In genomic region chr7:129875745-129876411, GRCh38 we compare ENCODE assay signal across 1 cellular context.
TF ChIP-seq lines count a peak whose summit lies in the region.

No MANE protein-coding gene starts in this region.

TF ChIP-seq in K562, 482 proteins besides CTCF, POLR2A, EP300 and RAD21 (continued from another document and continues in another):
- TF ChIP-seq HMBOX1 (IDR thresholded peaks at IDR 0.05) = peak; percentile 95
- peak; percentile 90 for TF ChIP-seq CHAMP1 (IDR thresholded peaks at IDR 0.05)
- no peak for TF ChIP-seq KLF10 (CRISPR knock-in tag; IDR thresholded peaks at IDR 0.05)
- peak in 1 of 3 experiments; percentile 30; a peak in 1 of 6 replicates for TF ChIP-seq ZBTB11 (CRISPR knock-in tag; IDR thresholded peaks at IDR 0.05)
- peak; percentile 49; the same call in 1 of the 2 replicates for TF ChIP-seq HDAC2 (IDR thresholded peaks at IDR 0.05)
- peak; percentile 43 for TF ChIP-seq ETV1 (tag; conservative IDR thresholded peaks at IDR 0.05; ENCODE audit: low read depth)
- TF ChIP-seq PRDM10 (IDR thresholded peaks at IDR 0.05; ENCODE audit: partially characterized antibody) = peak; percentile 18
- TF ChIP-seq MEF2A (IDR thresholded peaks at IDR 0.05; ENCODE audit: control insufficient read depth, low read depth, low read length) = 0 out of 2 replicates have a peak, but pooled peaks have one; percentile 54
- TF ChIP-seq SMARCE1 (IDR thresholded peaks at IDR 0.05) = peak; percentile 68
- 0 out of 2 replicates have a peak, but pooled peaks have one; percentile 16 for TF ChIP-seq HIVEP1 (CRISPR knock-in tag; IDR thresholded peaks at IDR 0.05)
- no peak for TF ChIP-seq POLR2H (tag; IDR thresholded peaks at IDR 0.05; ENCODE audit: low read depth)
- TF ChIP-seq HMGN3 (IDR thresholded peaks at IDR 0.05; ENCODE audit: borderline replicate concordance, extremely low read depth, insufficient read length, low read depth, low read length) = no peak
- TF ChIP-seq SRSF1 (IDR thresholded peaks at IDR 0.05; ENCODE audit: low read depth, low read length) = no peak
- TF ChIP-seq TEAD4 (IDR thresholded peaks at IDR 0.05; ENCODE audit: low read length) = peak; percentile 44; the same call in 1 of the 2 replicates
- no peak for TF ChIP-seq TEAD4 (CRISPR knock-in tag; IDR thresholded peaks at IDR 0.05; ENCODE audit: borderline replicate concordance)
- TF ChIP-seq ETV5 (CRISPR knock-in tag; IDR thresholded peaks at IDR 0.05; ENCODE audit: low read depth) = 0 out of 2 replicates have a peak, but pooled peaks have one; percentile 15
- no peak for TF ChIP-seq RFX7 (CRISPR knock-in tag; IDR thresholded peaks at IDR 0.05)
- peak; percentile 39; the same call in 1 of the 2 replicates for TF ChIP-seq IFI16 (CRISPR knock-in tag; IDR thresholded peaks at IDR 0.05)
- no peak for TF ChIP-seq KAT8 (IDR thresholded peaks at IDR 0.05; ENCODE audit: low read depth)
- TF ChIP-seq ZNF77 (CRISPR knock-in tag; IDR thresholded peaks at IDR 0.05) = no peak
- TF ChIP-seq ATF4 (CRISPR knock-in tag; IDR thresholded peaks at IDR 0.05) = peak; percentile 23; the same call in 1 of the 2 replicates
- TF ChIP-seq ZNF282 (CRISPR knock-in tag; IDR thresholded peaks at IDR 0.05) = no peak
- no peak for TF ChIP-seq SRSF7 (optimal IDR thresholded peaks at IDR 0.05; ENCODE audit: low read depth, low read length)
- no peak for TF ChIP-seq ARHGAP35 (IDR thresholded peaks at IDR 0.05; ENCODE audit: partially characterized antibody)
- no peak for TF ChIP-seq BRF1 (IDR thresholded peaks at IDR 0.05; ENCODE audit: borderline replicate concordance, extremely low read depth, insufficient read length)
- peak; percentile 58 for TF ChIP-seq DMBX1 (CRISPR knock-in tag; IDR thresholded peaks at IDR 0.05; ENCODE audit: borderline replicate concordance)
- no peak for TF ChIP-seq ILF3 (IDR thresholded peaks at IDR 0.05; ENCODE audit: borderline replicate concordance)
- TF ChIP-seq CXXC5 (CRISPR knock-in tag; IDR thresholded peaks at IDR 0.05) = peak; percentile 65
- peak; percentile 46; the same call in 1 of the 2 replicates for TF ChIP-seq LEF1 (IDR thresholded peaks at IDR 0.05)
- TF ChIP-seq ATF3 (IDR thresholded peaks at IDR 0.05) = peak; percentile 88
- TF ChIP-seq ATF3 (CRISPR knock-in tag; conservative IDR thresholded peaks at IDR 0.05) = peak; percentile 62; the same call in 1 of the 2 replicates
- TF ChIP-seq ZNF766 (CRISPR knock-in tag; conservative IDR thresholded peaks at IDR 0.05) = peak; percentile 67; the same call in 1 of the 2 replicates
- TF ChIP-seq ZSCAN29 (IDR thresholded peaks at IDR 0.05) = no peak
- no peak for TF ChIP-seq SP2 (IDR thresholded peaks at IDR 0.05; ENCODE audit: extremely low read depth, low read depth, low read length, poor library complexity, severe bottlenecking)
- peak; percentile 41; the same call in 1 of the 2 replicates for TF ChIP-seq CTBP1 (IDR thresholded peaks at IDR 0.05; ENCODE audit: borderline replicate concordance)
- TF ChIP-seq KDM2B (CRISPR knock-in tag; IDR thresholded peaks at IDR 0.05) = no peak
- no peak for TF ChIP-seq CREBBP (IDR thresholded peaks at IDR 0.05; ENCODE audit: low read depth, low read length)
- TF ChIP-seq CREB3 (tag; conservative IDR thresholded peaks at IDR 0.05; ENCODE audit: low read depth) = peak; percentile 57; the same call in 1 of the 2 replicates
- TF ChIP-seq ZFPM2 (CRISPR knock-in tag; IDR thresholded peaks at IDR 0.05) = peak; percentile 31; the same call in 1 of the 2 replicates
- no peak for TF ChIP-seq THRAP3 (IDR thresholded peaks at IDR 0.05; ENCODE audit: borderline replicate concordance)
- TF ChIP-seq NKRF (IDR thresholded peaks at IDR 0.05; ENCODE audit: borderline replicate concordance) = 0 out of 2 replicates have a peak, but pooled peaks have one; percentile 29
- TF ChIP-seq ZNF79 (CRISPR knock-in tag; IDR thresholded peaks at IDR 0.05; ENCODE audit: low read depth) = no peak
- TF ChIP-seq ZNF121 (CRISPR knock-in tag; conservative IDR thresholded peaks at IDR 0.05) = no peak
- TF ChIP-seq STAT5A (IDR thresholded peaks at IDR 0.05; ENCODE audit: borderline replicate concordance, low read length) = 0 out of 2 replicates have a peak, but pooled peaks have one; percentile 4
- TF ChIP-seq MNT (conservative IDR thresholded peaks at IDR 0.05) = peak in 1 of 2 experiments; percentile 66; a peak in 2 of 4 replicates
- peak; percentile 71 for TF ChIP-seq L3MBTL2 (IDR thresholded peaks at IDR 0.05)
- peak; percentile 92 for TF ChIP-seq C11orf30 (IDR thresholded peaks at IDR 0.05; ENCODE audit: low read depth)
- TF ChIP-seq FOXM1 (IDR thresholded peaks at IDR 0.05; ENCODE audit: low read depth) = peak; percentile 32; the same call in 1 of the 2 replicates
- no peak for TF ChIP-seq FOXM1 (CRISPR knock-in tag; IDR thresholded peaks at IDR 0.05; ENCODE audit: low read depth)
